In the genomic region with DNA sequence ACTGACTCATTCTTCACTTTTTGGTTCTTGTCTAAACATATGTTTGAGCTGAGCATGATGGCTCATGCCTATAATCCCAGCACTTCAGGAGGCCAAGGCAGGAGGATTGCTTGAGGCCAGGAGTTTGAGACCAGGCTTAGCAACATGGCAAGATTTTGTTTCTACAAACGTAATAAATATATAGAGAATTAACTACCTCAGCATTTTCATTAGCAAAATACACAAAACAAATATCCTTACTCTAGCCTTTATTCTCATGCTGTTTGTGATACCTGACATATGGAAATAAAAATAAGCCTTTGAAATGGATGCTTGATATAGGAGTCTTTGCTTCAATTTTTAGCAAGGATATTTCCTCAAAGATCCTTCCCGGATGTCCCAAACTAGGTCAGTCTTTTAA, we compare ENCODE assay signal across 15 cellular contexts.
DNase-seq lines count a peak whose midpoint lies in the region; ATAC-seq and TF ChIP-seq lines count a peak whose summit lies in the region.
"Had no signal": no experiment of that assay in that cellular context is flagged by ENCODE, and none has a peak within 500 bp of the region (broad histone marks: within the 10 kb centered on the region; RNA-seq: fewer than 3 reads in every experiment).

No MANE protein-coding gene starts in this region.

- dilution Hi-C loops in IMR-90 (cut with HindIII; ENCODE audit: low sequenced_read_pairs, unreplicated experiment): no loop called here

- no peak overlapping the region for H3K4me2 ChIP-seq in IMR-90 (ENCODE audit: low read depth, low read length)
- no peak overlapping the region for H3K4me2 ChIP-seq in mesenchymal stem cell (ENCODE audit: low read length, poor library complexity, severe bottlenecking)
- H3K4me2 ChIP-seq: BLaER1 treated with 17β-estradiol and CSF1 and Interleukin-3, amounts not matched to agents 10 nM and 100 nM had no signal

- no peak overlapping the region for H2AK9ac ChIP-seq in IMR-90 (replicated peaks; ENCODE audit: low read depth, low read length, poor library complexity)

- H3K4me3 ChIP-seq in IMR-90 (ENCODE audit: insufficient read depth, low read depth, low read length) (no peak overlapping the region), mesenchymal stem cell (ENCODE audit: insufficient read depth in 1 of 2, low read depth in 1 of 2, low read length in 2 of 2) (no peak overlapping the region)
- H3K4me3 ChIP-seq: BLaER1 treated with 17β-estradiol and CSF1 and Interleukin-3, amounts not matched to agents 10 nM and 100 nM had no signal

- peak overlapping the region; percentile 62 for H3K27ac Mint-ChIP-seq in activated CD4-positive, alpha-beta T cell treated with anti-CD3 and anti-CD28 coated beads, Interleukin-2, amount 10 ng/mL, durations not matched to agents 24 days and 14 days
- H3K27ac Mint-ChIP-seq in stimulated activated effector memory CD8-positive, alpha-beta T cell treated with anti-CD3 and anti-CD28 coated beads, Interleukin-12 subunit alpha, Interleukin-12 subunit beta, amount 100 ng/mL, for 72 hours: peak overlapping the region; percentile 26
- H3K27ac Mint-ChIP-seq: HFFc6 had no signal

- no peaks in the 10 kb centered on the region for H3K27me3 ChIP-seq in IMR-90 (ENCODE audit: control insufficient read depth, insufficient read depth, low read length)
- H3K27me3 ChIP-seq in mesenchymal stem cell (ENCODE audit: control insufficient read depth in 1 of 2, insufficient read depth in 1 of 2, low read length in 2 of 2): no peaks in the 10 kb centered on the region
- H3K27me3 ChIP-seq: BLaER1 treated with 17β-estradiol and CSF1 and Interleukin-3, amounts not matched to agents 10 nM and 100 nM had no signal

- H3K4me3 Mint-ChIP-seq in activated CD4-positive, alpha-beta T cell treated with anti-CD3 and anti-CD28 coated beads, Interleukin-2, amount 10 ng/mL, durations not matched to agents 24 days and 14 days: no peak overlapping the region
- H3K4me3 Mint-ChIP-seq in stimulated activated effector memory CD8-positive, alpha-beta T cell treated with anti-CD3 and anti-CD28 coated beads, Interleukin-12 subunit alpha, Interleukin-12 subunit beta, amount 100 ng/mL, for 72 hours: no peak overlapping the region
- H3K4me3 Mint-ChIP-seq: HFFc6 had no signal

- H2AFZ ChIP-seq in IMR-90 (replicated peaks; ENCODE audit: low read length, poor library complexity): no peak overlapping the region
- H2AFZ ChIP-seq in mesenchymal stem cell (ENCODE audit: low read depth, low read length): no peak overlapping the region

- peaks cover 27% of the 10 kb centered on the region; the same call in 1 of the 2 replicates for H4K20me1 ChIP-seq in IMR-90 (ENCODE audit: insufficient read depth, low read length)
- H4K20me1 ChIP-seq: BLaER1 treated with 17β-estradiol and CSF1 and Interleukin-3, amounts not matched to agents 10 nM and 100 nM had no signal

- H3K36me3 Mint-ChIP-seq in activated CD4-positive, alpha-beta T cell treated with anti-CD3 and anti-CD28 coated beads, Interleukin-2, amount 10 ng/mL, durations not matched to agents 24 days and 14 days (ENCODE audit: low read depth): peaks cover 87% of the 10 kb centered on the region
- peaks cover 100% of the 10 kb centered on the region for H3K36me3 Mint-ChIP-seq in stimulated activated effector memory CD8-positive, alpha-beta T cell treated with anti-CD3 and anti-CD28 coated beads, Interleukin-12 subunit alpha, Interleukin-12 subunit beta, amount 100 ng/mL, for 72 hours

- H2BK12ac ChIP-seq in mesenchymal stem cell (ENCODE audit: low read length in 2 of 2): no peak overlapping the region

- H3K4ac ChIP-seq in IMR-90 (ENCODE audit: low read depth, low read length): no peak overlapping the region
- H3K4ac ChIP-seq in mesenchymal stem cell (ENCODE audit: low read depth in 1 of 2, low read length in 2 of 2): no peak overlapping the region

- no peak overlapping the region for H3K18ac ChIP-seq in IMR-90 (ENCODE audit: low read depth, low read length)
- no peak overlapping the region for H3K18ac ChIP-seq in mesenchymal stem cell (ENCODE audit: low read depth in 1 of 2, low read length in 2 of 2)

- H4K5ac ChIP-seq in IMR-90 (ENCODE audit: low read depth, low read length): no peak overlapping the region; the same call in 1 of the 2 replicates

- 0 out of 2 replicates have a peak overlapping the region, but pooled peaks have one; percentile 7 for H2AK5ac ChIP-seq in IMR-90 (ENCODE audit: low read depth, low read length)
- peak overlapping the region; percentile 55 for H2AK5ac ChIP-seq in mesenchymal stem cell (ENCODE audit: low read length, severe bottlenecking)

- no peak for TF ChIP-seq CTCF in IMR-90 (conservative IDR thresholded peaks at IDR 0.05; ENCODE audit: low read depth, low read length)

- H3K27ac ChIP-seq in IMR-90 (ENCODE audit: insufficient read depth, low read length) (no peak overlapping the region), mesenchymal stem cell (ENCODE audit: low read length, poor library complexity, severe bottlenecking) (no peak overlapping the region)
- H3K27ac ChIP-seq: BLaER1 treated with 17β-estradiol and CSF1 and Interleukin-3, amounts not matched to agents 10 nM and 100 nM had no signal

- ATAC-seq in IMR-90 (ENCODE audit: low read depth): no peak
- ATAC-seq in stimulated activated effector memory CD8-positive, alpha-beta T cell treated with anti-CD3 and anti-CD28 coated beads, Interleukin-12 subunit alpha, Interleukin-12 subunit beta, amount 100 ng/mL, for 72 hours: no peak

- no peak for TF ChIP-seq POLR2A in IMR-90 (IDR thresholded peaks at IDR 0.05; ENCODE audit: low read depth, low read length)

- H2BK120ac ChIP-seq in IMR-90 (ENCODE audit: low read depth, low read length) (no peak overlapping the region), mesenchymal stem cell (ENCODE audit: low read depth, low read length) (no peak overlapping the region)

- POLR2A ChIA-PET in IMR-90 (lab: Charles Lee; ENCODE audit: unreplicated experiment): no interaction called here

- no peak for DNase-seq in activated CD4-positive, alpha-beta T cell treated with anti-CD3 and anti-CD28 coated beads, Interleukin-2, amount 10 ng/mL, durations not matched to agents 24 days and 14 days
- no peak for DNase-seq in activated CD4-positive, alpha-beta T cell treated with anti-CD3 and anti-CD28 coated beads for 1 hour
- no peak for DNase-seq in IMR-90
- no peak for DNase-seq in mesenchymal stem cell
- no peak for DNase-seq in stimulated activated effector memory CD8-positive, alpha-beta T cell treated with anti-CD3 and anti-CD28 coated beads, Interleukin-12 subunit alpha, Interleukin-12 subunit beta, amount 100 ng/mL, for 72 hours (ENCODE audit: low spot score in 2 of 2)
- no peak for DNase-seq in activated CD4-positive, alpha-beta T cell treated with anti-CD3 and anti-CD28 coated beads, Interleukin-2, amount 50 U/mL, for 4 hours
- DNase-seq in germinal center (ENCODE audit: low spot score): no peak
- DNase-seq: 8988T; ACHN; CD4-positive, CD25-positive, alpha-beta regulatory T cell; DMS53; GF-D8; HCEC 1CT; HFFc6 had no signal

- H3K79me1 ChIP-seq in IMR-90 (ENCODE audit: low read depth in 1 of 2, low read length in 2 of 2) (peaks cover 27 to 77% of the 10 kb centered on the region in 2 experiments), mesenchymal stem cell (replicated peaks; ENCODE audit: low read length, poor library complexity, severe bottlenecking) (peaks cover 2% of the 10 kb centered on the region)

- H3K27me3 Mint-ChIP-seq in activated CD4-positive, alpha-beta T cell treated with anti-CD3 and anti-CD28 coated beads, Interleukin-2, amount 10 ng/mL, durations not matched to agents 24 days and 14 days: no peaks in the 10 kb centered on the region
- H3K27me3 Mint-ChIP-seq: CD4-positive, CD25-positive, alpha-beta regulatory T cell had no signal

- intact Hi-C loops in activated CD4-positive, alpha-beta T cell treated with anti-CD3 and anti-CD28 coated beads, Interleukin-2, amount 10 ng/mL, durations not matched to agents 24 days and 14 days (cut with micrococcal nuclease): no loop called here
- intact Hi-C loops in IMR-90 (cut with micrococcal nuclease): no loop called here

- no peak overlapping the region for H2BK5ac ChIP-seq in IMR-90 (ENCODE audit: low read depth, low read length, poor library complexity, severe bottlenecking)
- no peak overlapping the region for H2BK5ac ChIP-seq in mesenchymal stem cell (ENCODE audit: low read depth, low read length, poor library complexity, severe bottlenecking)

- H4K91ac ChIP-seq in IMR-90 (ENCODE audit: insufficient read depth, low read depth, low read length) (no peak overlapping the region), mesenchymal stem cell (ENCODE audit: low read length) (no peak overlapping the region)

- peaks cover 13% of the 10 kb centered on the region for H3K9me1 ChIP-seq in IMR-90 (ENCODE audit: insufficient read depth, low read length)

- H2BK15ac ChIP-seq in IMR-90 (ENCODE audit: low read depth, low read length): no peak overlapping the region
- H2BK15ac ChIP-seq in mesenchymal stem cell (ENCODE audit: low read depth, poor library complexity, severe bottlenecking): no peak overlapping the region

- TF ChIP-seq RAD21 in IMR-90 (IDR thresholded peaks at IDR 0.05; ENCODE audit: low read length): no peak

- no peak overlapping the region for H3K14ac ChIP-seq in IMR-90 (replicated peaks; ENCODE audit: low read depth, low read length)
- H3K14ac ChIP-seq in mesenchymal stem cell (ENCODE audit: low read length in 2 of 2): no peak overlapping the region

- H4K8ac ChIP-seq in IMR-90 (ENCODE audit: low read depth in 2 of 2, low read length in 2 of 2) (no peak overlapping the region), mesenchymal stem cell (ENCODE audit: low read length) (no peak overlapping the region)

- H3K9me3 ChIP-seq in IMR-90 (ENCODE audit: control insufficient read depth, insufficient read depth, low read length): peaks cover 12% of the 10 kb centered on the region
- peaks cover 10% of the 10 kb centered on the region for H3K9me3 ChIP-seq in mesenchymal stem cell (ENCODE audit: control insufficient read depth, low read length)

- H3K4me1 ChIP-seq in IMR-90 (ENCODE audit: control insufficient read depth, insufficient read depth, low read length) (peaks cover 6% of the 10 kb centered on the region), mesenchymal stem cell (ENCODE audit: control insufficient read depth, insufficient read depth, low read depth, low read length) (no peaks in the 10 kb centered on the region)

- H3K9ac ChIP-seq in IMR-90 (ENCODE audit: low read depth, low read length) (no peak overlapping the region), mesenchymal stem cell (ENCODE audit: low read length) (no peak overlapping the region)
- H3K9ac ChIP-seq: BLaER1 treated with 17β-estradiol and CSF1 and Interleukin-3, amounts not matched to agents 10 nM and 100 nM had no signal

- H3K23ac ChIP-seq in IMR-90 (ENCODE audit: low read depth, low read length): no peak overlapping the region
- no peak overlapping the region for H3K23ac ChIP-seq in mesenchymal stem cell (ENCODE audit: low read length in 2 of 2)

- WGBS in IMR-90 (ENCODE audit: extremely low coverage in 2 of 2, insufficient read length in 1 of 2), 2 experiments: no CpG with 5 or more reads among the region's 2 CpGs
- WGBS in mesenchymal stem cell: 100% methylated on average over 1 of the region's 2 CpGs

- H3K56ac ChIP-seq in IMR-90 (ENCODE audit: extremely low read depth, insufficient read depth, low read length): no peak overlapping the region

- BruUV-seq in IMR-90 (replicated peaks; lab: Mats Ljungman, UMichigan): no TSS peak

- H3K9me3 Mint-ChIP-seq in activated CD4-positive, alpha-beta T cell treated with anti-CD3 and anti-CD28 coated beads, Interleukin-2, amount 10 ng/mL, durations not matched to agents 24 days and 14 days: peaks cover 8% of the 10 kb centered on the region
- H3K9me3 Mint-ChIP-seq in stimulated activated effector memory CD8-positive, alpha-beta T cell treated with anti-CD3 and anti-CD28 coated beads, Interleukin-12 subunit alpha, Interleukin-12 subunit beta, amount 100 ng/mL, for 72 hours: no peaks in the 10 kb centered on the region
- H3K9me3 Mint-ChIP-seq: CD4-positive, CD25-positive, alpha-beta regulatory T cell had no signal

- in situ Hi-C loops in IMR-90 (cut with MboI; ENCODE audit: low sequenced_read_pairs): no loop called here

- CTCF ChIA-PET in IMR-90 (lab: Yijun Ruan, JAX): no interaction called here

- peaks cover 3% of the 10 kb centered on the region for H3K4me1 Mint-ChIP-seq in activated CD4-positive, alpha-beta T cell treated with anti-CD3 and anti-CD28 coated beads, Interleukin-2, amount 10 ng/mL, durations not matched to agents 24 days and 14 days
- H3K4me1 Mint-ChIP-seq in stimulated activated effector memory CD8-positive, alpha-beta T cell treated with anti-CD3 and anti-CD28 coated beads, Interleukin-12 subunit alpha, Interleukin-12 subunit beta, amount 100 ng/mL, for 72 hours: peaks cover 11% of the 10 kb centered on the region

- H3K36me3 ChIP-seq in IMR-90 (ENCODE audit: control insufficient read depth, insufficient read depth, low read length) (peaks cover 87% of the 10 kb centered on the region), mesenchymal stem cell (ENCODE audit: control insufficient read depth in 1 of 2, insufficient read depth in 2 of 2, low read depth in 1 of 2, low read length in 2 of 2) (peaks cover 62 to 98% of the 10 kb centered on the region in 2 experiments)

- no peak overlapping the region for H2BK20ac ChIP-seq in IMR-90 (ENCODE audit: low read depth, low read length)
